ENCODE assay signal across 20 cellular contexts in the genomic region with DNA sequence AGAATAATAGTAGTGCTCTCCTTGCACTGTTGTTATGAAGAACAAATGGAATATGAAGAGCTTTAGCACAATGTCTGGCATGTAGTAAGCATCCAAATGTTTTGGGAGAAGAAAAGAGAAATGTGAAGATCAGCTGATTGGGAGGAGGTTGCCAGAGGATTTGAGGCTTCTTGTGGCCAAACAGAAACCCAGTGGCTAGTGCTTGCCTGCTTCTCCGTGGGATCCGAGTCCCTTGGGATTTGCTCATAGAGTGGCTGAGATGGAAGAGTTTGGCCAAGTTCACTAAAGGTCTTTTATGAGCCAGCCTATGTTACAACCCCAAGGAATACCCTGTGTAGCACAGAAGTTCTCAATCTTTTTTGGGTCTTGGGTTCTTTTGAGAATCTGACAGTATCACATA.
A peak's percentile ranks its signal among the peaks of the same experiment; 100 is the strongest.
DNase-seq lines count a peak whose midpoint lies in the region; ATAC-seq and TF ChIP-seq lines count a peak whose summit lies in the region.
"Had no signal": no experiment of that assay in that cellular context is flagged by ENCODE, and none has a peak within 500 bp of the region (broad histone marks: within the 10 kb centered on the region; RNA-seq: fewer than 3 reads in every experiment).

No MANE protein-coding gene starts in this region.

- DNase-seq in adrenal gland (no peak), fibroblast of pulmonary artery (ENCODE audit: low read depth) (peak; percentile 48), myocyte (ENCODE audit: low read depth) (peak; percentile 26), SW 1271 (lab: John Stamatoyannopoulos, UW) (no peak)
- DNase-seq: activated CD8-positive, alpha-beta memory T cell treated with anti-CD3 and anti-CD28 coated beads, Interleukin-2, amount 10 ng/mL, durations not matched to agents 7 days and 5 days; activated effector memory CD4-positive, alpha-beta T cell treated with anti-CD3 and anti-CD28 coated beads, Interleukin-2, amount 50 U/mL, for 16 hours; CD4-positive, alpha-beta memory T cell; immature natural killer cell; Kasumi-1; NCI-H1092 treated with DMSO at 0.1 percent for 48 hours; NCI-H69; PC-3; stimulated activated CD4-positive, alpha-beta T cell treated with anti-CD3 and anti-CD28 coated beads, Interleukin-2, amount 100 ng/mL, for 24 hours; trophoblast cell had no signal

- H3K4me3 ChIP-seq in adrenal gland (no peak overlapping the region), fibroblast of pulmonary artery (replicated peaks; ENCODE audit: low read depth, low read length) (no peak overlapping the region)
- H3K4me3 ChIP-seq: coronary artery, HAP-1 had no signal

- H3K9me3 ChIP-seq in adrenal gland (replicated peaks in 1 of 3): no peaks in the 10 kb centered on the region
- H3K9me3 ChIP-seq: HAP-1 had no signal

- ATAC-seq in GM21381 (IDR thresholded peaks at IDR 0.05; ENCODE audit: unreplicated experiment): no peak
- no peak for ATAC-seq in GM19452 (IDR thresholded peaks at IDR 0.05; ENCODE audit: unreplicated experiment)
- no peak for ATAC-seq in HG02623 (IDR thresholded peaks at IDR 0.05; ENCODE audit: unreplicated experiment)
- ATAC-seq: activated CD8-positive, alpha-beta memory T cell treated with anti-CD3 and anti-CD28 coated beads, Interleukin-2, amount 10 ng/mL, durations not matched to agents 7 days and 5 days; PC-3 had no signal

- H3K36me3 ChIP-seq in adrenal gland (replicated peaks in 1 of 2): no peaks in the 10 kb centered on the region
- H3K36me3 ChIP-seq: HAP-1 had no signal

- peak overlapping the region in 3 of 5 donors; percentile 9 to 71 (median 58) for H3K27ac ChIP-seq in adrenal gland
- peak overlapping the region; percentile 32 for H3K27ac ChIP-seq in temporal lobe (ENCODE audit: low read depth, low read length)

- H3K27me3 ChIP-seq in adrenal gland: no peaks in the 10 kb centered on the region

- WGBS in adrenal gland, 4 donors: 88 to 100% (median 95%) methylated on average over 2 of the region's 2 CpGs

- TF ChIP-seq CTCF in adrenal gland (IDR thresholded peaks at IDR 0.05): no peak
- TF ChIP-seq CTCF in fibroblast of pulmonary artery (IDR thresholded peaks at IDR 0.05; ENCODE audit: low read length, missing control alignments): no peak

- H3K4me1 ChIP-seq in adrenal gland (replicated peaks in 1 of 2): no peaks in the 10 kb centered on the region
- H3K4me1 ChIP-seq: HAP-1 had no signal

- intact Hi-C loops in adrenal gland (cut with DNase I): no loop called here

- TF ChIP-seq POLR2A in adrenal gland (IDR thresholded peaks at IDR 0.05): no peak

Comparison
In these comparisons a context has a peak if more than half of its experiments do, and no peak if none do; other contexts are left out.
1. DNase-seq: peak in fibroblast of pulmonary artery (single experiment) and myocyte (single experiment); none in adrenal gland (0 of 7) and SW 1271 (0 of 2).